ENCODE assay signal across 12 cellular contexts in genomic region chr16:2270588-2271470, GRCh38.
"Had no signal": no experiment of that assay in that cellular context is flagged by ENCODE, and none has a peak within 500 bp of the region (broad histone marks: within the 10 kb centered on the region; RNA-seq: fewer than 3 reads in every experiment).

No MANE protein-coding gene starts in this region.

- H3K36me3 ChIP-seq: cardiac muscle cell had no signal

- DNase-seq: activated CD4-positive, alpha-beta T cell treated with anti-CD3 and anti-CD28 coated beads, Interleukin-2, amount 50 U/mL, for 4 hours; activated CD4-positive, CD25-positive, alpha-beta regulatory T cell treated with anti-CD3 and anti-CD28 coated beads, Interleukin-2, amount 50 U/mL, for 72 hours; activated CD8-positive, alpha-beta memory T cell treated with anti-CD3 and anti-CD28 coated beads, Interleukin-2, amount 10 ng/mL, durations not matched to agents 7 days and 5 days; activated naive CD8-positive, alpha-beta T cell treated with anti-CD3 and anti-CD28 coated beads, Interleukin-2, amount 50 U/mL, for 24 hours; heart left ventricle; naive thymus-derived CD4-positive, alpha-beta T cell; psoas muscle; sigmoid colon; stimulated activated CD4-positive, alpha-beta T cell treated with anti-CD3 and anti-CD28 coated beads, Interleukin-2, amount 100 ng/mL, for 24 hours; stimulated activated naive CD4-positive, alpha-beta T cell treated with Interleukin-2 at 50 U/mL for 16 hours; testis had no signal

- ATAC-seq: activated CD8-positive, alpha-beta memory T cell treated with anti-CD3 and anti-CD28 coated beads, Interleukin-2, amount 10 ng/mL, durations not matched to agents 7 days and 5 days; activated naive CD8-positive, alpha-beta T cell treated with anti-CD3 and anti-CD28 coated beads, Interleukin-2, amount 50 U/mL, for 24 hours; heart left ventricle; naive thymus-derived CD4-positive, alpha-beta T cell; psoas muscle had no signal

- H3K27me3 Mint-ChIP-seq: activated CD8-positive, alpha-beta memory T cell treated with anti-CD3 and anti-CD28 coated beads, Interleukin-2, amount 10 ng/mL, durations not matched to agents 7 days and 5 days; activated naive CD8-positive, alpha-beta T cell treated with anti-CD3 and anti-CD28 coated beads, Interleukin-2, amount 50 U/mL, for 24 hours had no signal

- H3K4me3 ChIP-seq: cardiac muscle cell, heart left ventricle, psoas muscle, sigmoid colon, testis had no signal

- H3K27ac Mint-ChIP-seq: activated CD8-positive, alpha-beta memory T cell treated with anti-CD3 and anti-CD28 coated beads, Interleukin-2, amount 10 ng/mL, durations not matched to agents 7 days and 5 days; activated naive CD8-positive, alpha-beta T cell treated with anti-CD3 and anti-CD28 coated beads, Interleukin-2, amount 50 U/mL, for 24 hours had no signal

- H3K4me3 Mint-ChIP-seq: activated CD8-positive, alpha-beta memory T cell treated with anti-CD3 and anti-CD28 coated beads, Interleukin-2, amount 10 ng/mL, durations not matched to agents 7 days and 5 days; activated naive CD8-positive, alpha-beta T cell treated with anti-CD3 and anti-CD28 coated beads, Interleukin-2, amount 50 U/mL, for 24 hours had no signal

- H3K27me3 ChIP-seq: cardiac muscle cell, heart left ventricle, sigmoid colon, testis had no signal

- H3K27ac ChIP-seq: cardiac muscle cell, heart left ventricle, psoas muscle, sigmoid colon, testis had no signal

- H3K9me3 Mint-ChIP-seq: activated naive CD8-positive, alpha-beta T cell treated with anti-CD3 and anti-CD28 coated beads, Interleukin-2, amount 50 U/mL, for 24 hours had no signal

- H3K9me3 ChIP-seq: heart left ventricle, psoas muscle, sigmoid colon, testis had no signal
